Comparison of ENCODE assay signal across 22 cellular contexts in the genomic region with DNA sequence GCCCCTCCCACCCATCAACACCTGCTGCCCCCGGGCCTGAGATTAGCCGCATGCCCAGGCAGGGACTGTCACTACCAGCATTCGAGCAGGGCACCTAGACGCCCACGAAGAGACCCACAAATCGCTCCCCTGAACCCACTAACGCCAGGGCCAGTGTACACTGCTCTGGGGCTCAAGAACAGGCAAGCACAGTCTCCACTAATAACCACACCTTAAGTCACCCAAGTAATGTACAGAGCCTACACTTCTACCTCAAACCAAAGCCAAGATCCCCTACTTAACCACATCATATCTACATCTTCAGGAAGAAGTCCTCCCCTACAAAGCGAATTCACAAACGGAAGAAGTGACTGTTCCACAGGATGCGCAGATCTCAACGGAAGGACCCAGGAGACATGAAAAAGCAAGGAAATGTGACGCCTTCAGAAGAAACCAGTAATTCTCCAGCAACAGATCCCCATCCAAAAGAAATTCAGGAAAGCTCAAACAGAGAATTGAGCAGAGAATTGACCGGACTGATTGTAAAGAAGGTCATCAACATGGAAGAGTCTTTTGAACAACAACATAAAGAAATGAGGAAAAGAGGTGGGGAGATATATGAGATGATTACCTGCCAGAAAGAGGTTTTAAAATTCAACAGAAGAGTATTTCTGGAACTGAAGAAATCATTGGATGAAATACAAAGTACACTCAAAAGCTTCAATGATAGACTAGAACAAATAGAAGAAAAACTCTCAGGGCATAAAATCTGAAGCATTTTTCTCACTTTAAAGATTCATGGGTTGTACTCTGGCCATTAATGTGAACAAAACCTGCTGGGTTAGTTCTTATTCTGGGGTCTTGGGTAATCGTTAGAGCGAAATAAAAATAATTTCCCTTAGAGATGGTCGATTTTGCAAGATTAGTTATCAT. TPM values are rescaled to one million over a fixed set of nuclear protein-coding genes. Genes with fewer than 3 reads are reported as not detected.
DNase-seq lines count a peak whose midpoint lies in the region; ATAC-seq lines count a peak whose summit lies in the region.
"Had no signal": no experiment of that assay in that cellular context is flagged by ENCODE, and none has a peak within 500 bp of the region (broad histone marks: within the 10 kb centered on the region; RNA-seq: fewer than 3 reads in every experiment).

No MANE protein-coding gene starts in this region.

- H3K4me3 ChIP-seq in H7 (ENCODE audit: insufficient read depth, low read depth, low read length) (peak overlapping the region; percentile 90), iPS DF 6.9 (ENCODE audit: low read length) (peak overlapping the region; percentile 73), neuronal stem cell (ENCODE audit: low read length in 2 of 2) (peak overlapping the region in 1 of 2 donors; percentile 53)
- H3K4me3 ChIP-seq: pancreas, right atrium auricular region, upper lobe of left lung had no signal

- no peak overlapping the region for H3K4ac ChIP-seq in neuronal stem cell (ENCODE audit: low read length)

- H2BK5ac ChIP-seq in neuronal stem cell (ENCODE audit: low read length), result no peak overlapping the region

- peak overlapping the region; percentile 0 for H3K4me3 Mint-ChIP-seq in T-helper 17 cell
- H3K4me3 Mint-ChIP-seq: activated CD4-positive, alpha-beta T cell treated with anti-CD3 and anti-CD28 coated beads, Interleukin-2, amount 10 ng/mL, durations not matched to agents 7 days and 5 days; activated naive CD4-positive, alpha-beta T cell treated with anti-CD3 and anti-CD28 coated beads, Interleukin-2, amount 50 U/mL, for 24 hours; natural killer cell treated with Interleukin-12 subunit alpha and Interleukin-12 subunit beta and Interleukin-15 and Interleukin-18, amount 100 ng/mL, for 72 hours had no signal

- H2BK12ac ChIP-seq in neuronal stem cell (ENCODE audit: low read length), result no peak overlapping the region

- H3K36me3 ChIP-seq in H7 (replicated peaks; ENCODE audit: control insufficient read depth, insufficient read depth, low read length) (peaks cover 17% of the 10 kb centered on the region), iPS DF 6.9 (ENCODE audit: control insufficient read depth, insufficient read depth, low read length) (peaks cover 2% of the 10 kb centered on the region; the same call in 1 of the 2 replicates), neuronal stem cell (replicated peaks in 1 of 2; ENCODE audit: control insufficient read depth in 2 of 2, insufficient read depth in 2 of 2, low read length in 2 of 2) (no peaks in the 10 kb centered on the region)
- H3K36me3 ChIP-seq: esophagus squamous epithelium, pancreas, right atrium auricular region, upper lobe of left lung had no signal

- no peaks in the 10 kb centered on the region for H3K79me1 ChIP-seq in neuronal stem cell (ENCODE audit: low read depth, low read length)

- DNase-seq in H7 (no peak), T-helper 17 cell (no peak), iPS DF 6.9 (ENCODE audit: low read depth, low spot score) (no peak), neuronal stem cell (ENCODE audit: low spot score) (no peak), HUDEP-2 (lab: John Stamatoyannopoulos, UW; ENCODE audit: unreplicated experiment in 76 of 76) (no peak), NCI-H526 treated with DMSO at 0.1 percent for 48 hours (lab: John Stamatoyannopoulos, UW) (no peak)
- DNase-seq: activated CD4-positive, alpha-beta T cell treated with anti-CD3 and anti-CD28 coated beads, Interleukin-2, amount 10 ng/mL, durations not matched to agents 7 days and 5 days; esophagus squamous epithelium; foreskin melanocyte; GF-D8; NCI-H1092 treated with DMSO at 0.1 percent for 48 hours; NCI-H2029; NCI-H2227 treated with DMSO at 0.1 percent for 48 hours; spleen had no signal

- no peak overlapping the region for H3K4me2 ChIP-seq in neuronal stem cell (ENCODE audit: insufficient read depth, low read length, poor library complexity, severe bottlenecking)

- H3K27me3 Mint-ChIP-seq in T-helper 17 cell, result peaks cover 39% of the 10 kb centered on the region

- WGBS in iPS DF 6.9 (ENCODE audit: insufficient coverage, insufficient read length), result no CpG with 5 or more reads among the region's 16 CpGs
- WGBS in neuronal stem cell (ENCODE audit: extremely low coverage in 2 of 2, insufficient read length in 2 of 2, insufficient replicate concordance in 1 of 2), 2 donors, result no CpG with 5 or more reads among the region's 16 CpGs

- no peaks in the 10 kb centered on the region; the same call in 1 of the 2 replicates for H3K4me1 ChIP-seq in iPS DF 6.9 (ENCODE audit: control insufficient read depth, insufficient read depth, low read length)
- no peaks in the 10 kb centered on the region for H3K4me1 ChIP-seq in neuronal stem cell (ENCODE audit: control insufficient read depth in 2 of 2, insufficient read depth in 1 of 2, low read depth in 1 of 2, low read length in 2 of 2)
- H3K4me1 ChIP-seq: pancreas had no signal

- H4K91ac ChIP-seq in neuronal stem cell (ENCODE audit: low read depth, low read length, poor library complexity), result no peak overlapping the region

- no peak overlapping the region for H3K18ac ChIP-seq in neuronal stem cell (ENCODE audit: low read length)

- peaks cover 8% of the 10 kb centered on the region for H3K36me3 Mint-ChIP-seq in T-helper 17 cell (ENCODE audit: low read depth)

- H4K8ac ChIP-seq in neuronal stem cell (ENCODE audit: low read depth, low read length), result no peak overlapping the region

- H3K27ac ChIP-seq in iPS DF 6.9 (ENCODE audit: low read length) (no peak overlapping the region), neuronal stem cell (replicated peaks; ENCODE audit: low read length) (no peak overlapping the region)
- H3K27ac ChIP-seq: C4-2B, esophagus squamous epithelium, pancreas, right atrium auricular region, spleen, upper lobe of left lung had no signal

- no peak overlapping the region for H2BK120ac ChIP-seq in neuronal stem cell (ENCODE audit: low read depth, low read length)

- H2AK5ac ChIP-seq in neuronal stem cell (ENCODE audit: low read depth, low read length), result no peak overlapping the region

- ATAC-seq in T-helper 17 cell (no peak), GM21737 (IDR thresholded peaks at IDR 0.05; ENCODE audit: unreplicated experiment) (no peak)
- ATAC-seq: natural killer cell treated with Interleukin-12 subunit alpha and Interleukin-12 subunit beta and Interleukin-15 and Interleukin-18, amount 100 ng/mL, for 72 hours had no signal

- no peak overlapping the region for H3K9ac ChIP-seq in neuronal stem cell (ENCODE audit: low read depth, low read length, poor library complexity)

- no peak overlapping the region for H3K27ac Mint-ChIP-seq in T-helper 17 cell
- H3K27ac Mint-ChIP-seq: activated CD4-positive, alpha-beta T cell treated with anti-CD3 and anti-CD28 coated beads, Interleukin-2, amount 10 ng/mL, durations not matched to agents 7 days and 5 days; activated naive CD4-positive, alpha-beta T cell treated with anti-CD3 and anti-CD28 coated beads, Interleukin-2, amount 50 U/mL, for 24 hours; activated T-helper 2 cell treated with anti-CD3 and anti-CD28 coated beads, Interferon-gamma antibody, Interleukin-2, Interleukin-4, amounts not matched to agents 10 μg/mL and 5 μg/mL and 100 μg/mL, durations not matched to agents 14 hours and 24 hours and 36 hours; natural killer cell treated with Interleukin-12 subunit alpha and Interleukin-12 subunit beta and Interleukin-15 and Interleukin-18, amount 100 ng/mL, for 72 hours had no signal

- H3K14ac ChIP-seq in neuronal stem cell (ENCODE audit: low read length), result no peak overlapping the region

- H2AFZ ChIP-seq in neuronal stem cell (ENCODE audit: low read length), result peak overlapping the region; percentile 88

- H3K9me3 ChIP-seq in T-helper 17 cell (ENCODE audit: control insufficient read depth, low read length, poor library complexity, severe bottlenecking), result peaks cover 5% of the 10 kb centered on the region
- H3K9me3 ChIP-seq in iPS DF 6.9 (ENCODE audit: control insufficient read depth, insufficient read depth, low read length), result no peaks in the 10 kb centered on the region
- peaks cover 14 to 40% of the 10 kb centered on the region in 2 donors for H3K9me3 ChIP-seq in neuronal stem cell (replicated peaks in 1 of 2; ENCODE audit: control insufficient read depth in 2 of 2, insufficient read depth in 1 of 2, low read depth in 1 of 2, low read length in 2 of 2)
- H3K9me3 ChIP-seq: pancreas had no signal

- peaks cover 2% of the 10 kb centered on the region for H3K4me1 Mint-ChIP-seq in T-helper 17 cell

- H3K23ac ChIP-seq in neuronal stem cell (ENCODE audit: low read depth, low read length, poor library complexity), result peak overlapping the region; percentile 2

- H2BK15ac ChIP-seq in neuronal stem cell (ENCODE audit: low read length), result no peak overlapping the region

- H3K27me3 ChIP-seq in H7 (ENCODE audit: control insufficient read depth, insufficient read depth, low read length) (no peaks in the 10 kb centered on the region; the same call in 1 of the 2 replicates), iPS DF 6.9 (ENCODE audit: control insufficient read depth, insufficient read depth, low read length) (no peaks in the 10 kb centered on the region), neuronal stem cell (ENCODE audit: control insufficient read depth in 3 of 3, insufficient read depth in 3 of 3, low read depth in 1 of 3, low read length in 3 of 3) (peaks cover 11 to 66% (median 39%) of the 10 kb centered on the region in 3 experiments)

RNA-seq across cellular contexts. Expression of a gene that starts 20.9 kb away (rescaled TPM):
- total RNA-seq in H7 (2014; rRNA removed; shearing (Covaris generic)), result 19.8 and 27.4 TPM in 2 replicates
- total RNA-seq in T-helper 17 cell, result 1 to 10 TPM; 5.2 to 6.0 TPM
- polyA plus RNA-seq in neuronal stem cell (2013, experiment 1 of 2), result 38.1 TPM
- 39.9 TPM for polyA plus RNA-seq in neuronal stem cell (2013, experiment 2 of 2)

RNA-seq across cellular contexts. Expression of a gene that starts 55.8 kb away (rescaled TPM):
- total RNA-seq in H7 (2014; rRNA removed; shearing (Covaris generic)), result 141 and 151 TPM in 2 replicates
- total RNA-seq in T-helper 17 cell, result 10 to 100 TPM; 80.5 to 90.7 TPM
- 119 TPM for polyA plus RNA-seq in neuronal stem cell (2013, experiment 1 of 2)
- 104 TPM for polyA plus RNA-seq in neuronal stem cell (2013, experiment 2 of 2)
